In genomic region chr11:65182258-65183170, GRCh38 we compare ENCODE assay signal across 8 cellular contexts. TPM values are rescaled to one million over a fixed set of nuclear protein-coding genes. Genes with fewer than 3 reads are reported as not detected.
DNase-seq lines count a peak whose midpoint lies in the region; ATAC-seq and TF ChIP-seq lines count a peak whose summit lies in the region.

No MANE protein-coding gene starts in this region.

- no peak for TF ChIP-seq CTCF in HL-60 (IDR thresholded peaks at IDR 0.05; ENCODE audit: insufficient read depth, low read length)
- no peak for TF ChIP-seq CTCF in WI38 (IDR thresholded peaks at IDR 0.05; ENCODE audit: low read depth, low read length)
- no peak for TF ChIP-seq CTCF in neural crest cell (conservative IDR thresholded peaks at IDR 0.05)

- CTCF ChIA-PET in CD4-positive, alpha-beta memory T cell (lab: Charles Lee; ENCODE audit: partially characterized antibody), result interaction anchor here (0.9 to 3.7 kb wide), 8 partner anchors 7 to 334 kb away, joined by 3 to 33 read pairs (median 4); partner anchors contain the start of genes FAU, MRPL49, SPDYC and TM7SF2

- peaks cover 22% of the 10 kb centered on the region for H3K36me3 ChIP-seq in CD4-positive, alpha-beta memory T cell (ENCODE audit: insufficient read depth, low read length)

- ATAC-seq in GM21381 (IDR thresholded peaks at IDR 0.05; ENCODE audit: unreplicated experiment) (no peak), HG03159 (IDR thresholded peaks at IDR 0.05; ENCODE audit: unreplicated experiment) (no peak), HG03175 (IDR thresholded peaks at IDR 0.05; ENCODE audit: unreplicated experiment) (no peak)

- peaks cover 4 to 30% of the 10 kb centered on the region in 2 donors for H3K36me3 Mint-ChIP-seq in CD4-positive, alpha-beta memory T cell
- no peaks in the 10 kb centered on the region for H3K36me3 Mint-ChIP-seq in neural crest cell (ENCODE audit: low read depth)

- H3K27ac ChIP-seq in CD4-positive, alpha-beta memory T cell (ENCODE audit: low read depth, low read length), result peak overlapping the region; percentile 70
- peak overlapping the region; percentile 70 for H3K27ac ChIP-seq in HL-60 (replicated peaks)

- intact Hi-C loops in CD4-positive, alpha-beta memory T cell (cut with micrococcal nuclease), result loop anchor here (5.0 kb wide), 1 partner anchor 80 kb away; the partner anchor contains the start of gene POLA2

- peaks cover 11 to 37% (median 22%) of the 10 kb centered on the region in 4 donors for H3K4me1 Mint-ChIP-seq in CD4-positive, alpha-beta memory T cell
- peaks cover 17% of the 10 kb centered on the region for H3K4me1 Mint-ChIP-seq in neural crest cell

- no peaks in the 10 kb centered on the region for H3K9me3 ChIP-seq in CD4-positive, alpha-beta memory T cell (ENCODE audit: control insufficient read depth in 1 of 2, low read length in 2 of 2)

- no peaks in the 10 kb centered on the region for H3K27me3 ChIP-seq in CD4-positive, alpha-beta memory T cell (ENCODE audit: insufficient read depth, low read length)
- no peaks in the 10 kb centered on the region for H3K27me3 ChIP-seq in HL-60 (ENCODE audit: insufficient read depth, poor library complexity, severe bottlenecking)

- H3K9me3 Mint-ChIP-seq in CD4-positive, alpha-beta memory T cell, result no peaks in the 10 kb centered on the region
- H3K9me3 Mint-ChIP-seq in neural crest cell, result no peaks in the 10 kb centered on the region

- peak overlapping the region; percentile 46 to 96 (median 80) for H3K27ac Mint-ChIP-seq in CD4-positive, alpha-beta memory T cell
- no peak overlapping the region for H3K27ac Mint-ChIP-seq in neural crest cell (ENCODE audit: unreplicated experiment)

- peak in 1 of 5 donors; percentile 43 for DNase-seq in CD4-positive, alpha-beta memory T cell
- DNase-seq in HL-60 (ENCODE audit: low read depth in 1 of 2, low spot score in 1 of 2) (peak in 1 of 2 experiments; percentile 27), fibroblast of peridontal ligament (ENCODE audit: extremely low read depth) (peak; percentile 7), neural crest cell (ENCODE audit: low read depth, low spot score) (no peak)

- POLR2A ChIA-PET in CD4-positive, alpha-beta memory T cell (lab: Charles Lee; ENCODE audit: partially characterized antibody), result interaction anchor here (0.6 to 3.7 kb wide), 13 partner anchors 16 to 315 kb away, joined by 3 to 45 read pairs (median 4); partner anchors contain the start of genes CDC42EP2, FAU, MRPL49 and SNX15

- H3K27me3 Mint-ChIP-seq in CD4-positive, alpha-beta memory T cell, result no peaks in the 10 kb centered on the region
- H3K27me3 Mint-ChIP-seq in neural crest cell (ENCODE audit: low read depth), result peaks cover 34% of the 10 kb centered on the region

- peaks cover 36% of the 10 kb centered on the region for H3K4me1 ChIP-seq in CD4-positive, alpha-beta memory T cell (ENCODE audit: insufficient read depth, low read length)

- H3K4me3 ChIP-seq in CD4-positive, alpha-beta memory T cell (ENCODE audit: low read length in 2 of 2), result peak overlapping the region; percentile 50 to 70
- H3K4me3 ChIP-seq in HL-60 (replicated peaks; ENCODE audit: insufficient read depth, low read length), result peak overlapping the region; percentile 97
- peak overlapping the region; percentile 96 for H3K4me3 ChIP-seq in WI38 (ENCODE audit: low read depth, low read length)

- peak overlapping the region; percentile 77 to 95 (median 88) for H3K4me3 Mint-ChIP-seq in CD4-positive, alpha-beta memory T cell
- H3K4me3 Mint-ChIP-seq in neural crest cell, result peak overlapping the region; percentile 85

RNA-seq across cellular contexts. Expression of gene CAPN1, which starts 0.8 kb away (rescaled TPM):
- 100 to 1,000 TPM; 135 to 141 TPM for total RNA-seq in CD4-positive, alpha-beta memory T cell
- polyA plus RNA-seq in CD4-positive, alpha-beta memory T cell, result 100 to 1,000 TPM; 115 to 127 TPM
- total RNA-seq in neural crest cell, result 43.4 and 48.4 TPM in 2 replicates

RNA-seq across cellular contexts. Expression of gene SPDYC, which starts 12.5 kb away (rescaled TPM):
- total RNA-seq in CD4-positive, alpha-beta memory T cell, result not detected
- polyA plus RNA-seq in CD4-positive, alpha-beta memory T cell, result not detected
- not detected in 2 replicates for total RNA-seq in neural crest cell

RNA-seq across cellular contexts. Expression of gene SYVN1, which starts 48.2 kb away (rescaled TPM):
- total RNA-seq in CD4-positive, alpha-beta memory T cell, result 10 to 100 TPM; 74.0 to 76.5 TPM
- polyA plus RNA-seq in CD4-positive, alpha-beta memory T cell, result 10 to 100 TPM in 1 of 2 donors, 1 to 10 TPM in 1; 2.8 to 17.0 TPM
- 35.1 and 36.7 TPM in 2 replicates for total RNA-seq in neural crest cell
